Comparison of ENCODE assay signal across 8 cellular contexts in the genomic region with DNA sequence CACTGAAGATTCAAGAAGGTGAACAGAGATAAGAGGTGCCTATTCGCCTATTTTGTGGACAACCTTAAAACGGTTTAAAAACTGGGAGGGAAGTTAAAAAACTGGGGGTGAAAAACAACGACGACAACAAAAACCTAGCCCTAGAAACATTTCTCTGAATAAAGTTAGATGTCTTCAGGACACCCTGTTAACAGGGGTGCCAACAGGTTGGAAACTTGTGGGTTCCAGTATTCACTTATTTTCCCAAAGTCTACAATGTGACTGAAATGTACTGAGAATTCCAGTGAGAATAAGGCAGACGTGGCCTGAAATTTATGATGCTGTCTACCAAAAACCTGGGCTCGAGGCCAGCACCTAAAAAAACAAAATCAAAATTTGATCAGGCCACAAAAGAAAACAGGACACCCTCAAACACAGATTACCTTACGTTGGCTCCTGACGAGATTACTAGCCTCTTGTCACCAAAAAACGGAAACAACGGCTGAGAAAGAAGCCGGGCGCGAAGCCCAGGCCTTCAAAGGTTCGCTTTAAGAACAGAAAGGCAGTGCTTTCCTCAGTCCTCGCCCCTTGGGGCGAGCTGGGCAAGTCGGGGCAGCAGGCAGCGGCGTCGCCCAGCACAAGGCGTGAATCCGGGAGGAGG. TPM values are rescaled to one million over a fixed set of nuclear protein-coding genes. Genes with fewer than 3 reads are reported as not detected.
A peak's percentile ranks its signal among the peaks of the same experiment; 100 is the strongest.
DNase-seq lines count a peak whose midpoint lies in the region; ATAC-seq and TF ChIP-seq lines count a peak whose summit lies in the region.

No MANE protein-coding gene starts in this region.

- no peak for TF ChIP-seq CTCF in fibroblast of villous mesenchyme (IDR thresholded peaks at IDR 0.05; ENCODE audit: insufficient read depth, low read depth, low read length)

- intact Hi-C loops in sciatic nerve (cut with DNase I) = no loop called here

- H3K4me3 ChIP-seq in fibroblast of villous mesenchyme (ENCODE audit: low read depth, low read length) = peak overlapping the region; percentile 64

- ATAC-seq in HG02884 (IDR thresholded peaks at IDR 0.05; ENCODE audit: unreplicated experiment) (peak; percentile 36), SK-N-SH treated with all-trans-retinoic acid at 6 μM for 48 hours (peak; percentile 69), sciatic nerve (peak; percentile 71)

- DNase-seq in NCI-H2171 treated with DMSO at 0.1 percent for 48 hours (lab: John Stamatoyannopoulos, UW) = peak; percentile 86
- DNase-seq in NCI-H2171 (lab: John Stamatoyannopoulos, UW) = no peak
- no peak for DNase-seq in fibroblast of villous mesenchyme (ENCODE audit: low read depth)
- no peak for DNase-seq in sciatic nerve (ENCODE audit: low spot score)
- no peak for DNase-seq in NCI-H1436 (lab: John Stamatoyannopoulos, UW)
- DNase-seq in Ammon's horn (ENCODE audit: low spot score) = no peak

TF ChIP-seq in SK-N-SH treated with all-trans-retinoic acid at 6 μM for 48 hours, 23 proteins besides CTCF, POLR2A, EP300 and RAD21:
- TF ChIP-seq BACH2 (CRISPR knock-in tag; IDR thresholded peaks at IDR 0.05; ENCODE audit: borderline replicate concordance) = no peak
- TF ChIP-seq TOX (CRISPR knock-in tag; IDR thresholded peaks at IDR 0.05; ENCODE audit: borderline replicate concordance) = no peak
- TF ChIP-seq ZFP3 (CRISPR knock-in tag; IDR thresholded peaks at IDR 0.05) = no peak
- TF ChIP-seq ISL1 (CRISPR knock-in tag; IDR thresholded peaks at IDR 0.05) = no peak
- no peak for TF ChIP-seq ZNF8 (CRISPR knock-in tag; IDR thresholded peaks at IDR 0.05)
- TF ChIP-seq ZNF70 (CRISPR knock-in tag; IDR thresholded peaks at IDR 0.05) = no peak
- TF ChIP-seq ZC3H10 (CRISPR knock-in tag; IDR thresholded peaks at IDR 0.05) = no peak
- TF ChIP-seq, protein P1, sequence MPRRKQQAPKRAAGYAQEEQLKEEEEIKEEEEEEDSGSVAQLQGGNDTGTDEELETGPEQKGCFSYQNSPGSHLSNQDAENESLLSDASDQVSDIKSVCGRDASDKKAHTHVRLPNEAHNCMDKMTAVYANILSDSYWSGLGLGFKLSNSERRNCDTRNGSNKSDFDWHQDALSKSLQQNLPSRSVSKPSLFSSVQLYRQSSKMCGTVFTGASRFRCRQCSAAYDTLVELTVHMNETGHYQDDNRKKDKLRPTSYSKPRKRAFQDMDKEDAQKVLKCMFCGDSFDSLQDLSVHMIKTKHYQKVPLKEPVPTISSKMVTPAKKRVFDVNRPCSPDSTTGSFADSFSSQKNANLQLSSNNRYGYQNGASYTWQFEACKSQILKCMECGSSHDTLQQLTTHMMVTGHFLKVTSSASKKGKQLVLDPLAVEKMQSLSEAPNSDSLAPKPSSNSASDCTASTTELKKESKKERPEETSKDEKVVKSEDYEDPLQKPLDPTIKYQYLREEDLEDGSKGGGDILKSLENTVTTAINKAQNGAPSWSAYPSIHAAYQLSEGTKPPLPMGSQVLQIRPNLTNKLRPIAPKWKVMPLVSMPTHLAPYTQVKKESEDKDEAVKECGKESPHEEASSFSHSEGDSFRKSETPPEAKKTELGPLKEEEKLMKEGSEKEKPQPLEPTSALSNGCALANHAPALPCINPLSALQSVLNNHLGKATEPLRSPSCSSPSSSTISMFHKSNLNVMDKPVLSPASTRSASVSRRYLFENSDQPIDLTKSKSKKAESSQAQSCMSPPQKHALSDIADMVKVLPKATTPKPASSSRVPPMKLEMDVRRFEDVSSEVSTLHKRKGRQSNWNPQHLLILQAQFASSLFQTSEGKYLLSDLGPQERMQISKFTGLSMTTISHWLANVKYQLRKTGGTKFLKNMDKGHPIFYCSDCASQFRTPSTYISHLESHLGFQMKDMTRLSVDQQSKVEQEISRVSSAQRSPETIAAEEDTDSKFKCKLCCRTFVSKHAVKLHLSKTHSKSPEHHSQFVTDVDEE (CRISPR knock-in tag; IDR thresholded peaks at IDR 0.05) = no peak

RNA-seq across cellular contexts. Expression of a gene that starts 0.9 kb away (rescaled TPM):
- total RNA-seq in fibroblast of villous mesenchyme (58.3 and 73.0 TPM in 2 replicates), sciatic nerve (37.2 TPM)
